In the genomic region with DNA sequence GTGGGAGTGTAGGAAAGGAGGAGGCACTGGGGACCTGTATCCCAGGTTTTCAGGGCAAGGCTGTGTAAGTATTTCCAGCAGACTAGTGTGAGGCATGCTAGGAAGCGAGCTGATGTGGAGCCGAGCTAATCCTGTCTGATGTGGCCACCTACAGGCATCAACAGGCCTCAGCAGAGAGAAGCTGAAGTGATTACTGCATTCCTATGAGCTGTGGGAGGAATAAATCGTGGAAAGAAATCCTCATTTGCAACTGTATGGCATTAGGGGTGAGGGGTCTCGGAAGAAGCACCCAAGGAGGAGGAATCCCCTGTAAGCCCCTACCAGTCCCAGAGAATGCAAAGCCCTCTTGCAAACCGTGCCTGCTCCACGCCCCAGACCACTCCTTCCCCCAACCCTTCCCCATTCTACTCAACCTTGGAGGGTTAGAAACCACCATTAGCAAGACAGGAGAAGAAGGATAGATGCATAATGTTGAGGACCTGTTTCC, we compare ENCODE assay signal across 9 cellular contexts. TPM values are rescaled to one million over a fixed set of nuclear protein-coding genes. Genes with fewer than 3 reads are reported as not detected.
DNase-seq lines count a peak whose midpoint lies in the region; ATAC-seq and TF ChIP-seq lines count a peak whose summit lies in the region.
"Had no signal": no experiment of that assay in that cellular context is flagged by ENCODE, and none has a peak within 500 bp of the region (broad histone marks: within the 10 kb centered on the region; RNA-seq: fewer than 3 reads in every experiment).

No MANE protein-coding gene starts in this region.

- ATAC-seq in psoas muscle, result peak; percentile 57 to 82 (median 74)
- ATAC-seq in stimulated activated effector memory CD8-positive, alpha-beta T cell treated with anti-CD3 and anti-CD28 coated beads, Interleukin-12 subunit alpha, Interleukin-12 subunit beta, amount 100 ng/mL, for 72 hours, result no peak

- H3K27me3 ChIP-seq in H7 (ENCODE audit: control insufficient read depth, insufficient read depth, low read length) (no peaks in the 10 kb centered on the region), psoas muscle (ENCODE audit: insufficient read depth in 3 of 3, low read length in 2 of 3) (no peaks in the 10 kb centered on the region)

- H3K4me3 ChIP-seq in AG09309 (ENCODE audit: control insufficient read depth, low read depth, low read length) (no peak overlapping the region), H7 (ENCODE audit: insufficient read depth, low read depth, low read length) (no peak overlapping the region), psoas muscle (no peak overlapping the region)

- TF ChIP-seq CTCF in AG09309 (IDR thresholded peaks at IDR 0.05; ENCODE audit: control insufficient read depth, insufficient read depth, low read depth, low read length, missing control alignments) (peak; percentile 82), psoas muscle (IDR thresholded peaks at IDR 0.05) (peak; percentile 31)

- H3K4me1 Mint-ChIP-seq in stimulated activated effector memory CD8-positive, alpha-beta T cell treated with anti-CD3 and anti-CD28 coated beads, Interleukin-12 subunit alpha, Interleukin-12 subunit beta, amount 100 ng/mL, for 72 hours, result no peaks in the 10 kb centered on the region
- H3K4me1 Mint-ChIP-seq: memory B cell had no signal

- in situ Hi-C loops in SK-MEL-5 (cut with HindIII; ENCODE audit: low pct_unique_long_range_greater_than_20kb, low sequenced_read_pairs), result no loop called here

- no peak for DNase-seq in AG09309 (ENCODE audit: low read depth)
- peak; percentile 78 for DNase-seq in H7
- peak; percentile 78 for DNase-seq in SK-MEL-5 (ENCODE audit: low read depth, low spot score)
- DNase-seq in globus pallidus (ENCODE audit: low spot score), result peak; percentile 87
- DNase-seq in psoas muscle, result no peak
- DNase-seq in stimulated activated effector memory CD8-positive, alpha-beta T cell treated with anti-CD3 and anti-CD28 coated beads, Interleukin-12 subunit alpha, Interleukin-12 subunit beta, amount 100 ng/mL, for 72 hours (ENCODE audit: low spot score in 2 of 2), result no peak
- no peak for DNase-seq in NCI-H774 (lab: John Stamatoyannopoulos, UW)
- no peak for DNase-seq in mesenteric fat pad (ENCODE audit: low spot score)

- intact Hi-C loops in psoas muscle (cut with DNase I), result no loop called here

- H3K36me3 ChIP-seq in H7 (replicated peaks; ENCODE audit: control insufficient read depth, insufficient read depth, low read length) (no peaks in the 10 kb centered on the region), psoas muscle (ENCODE audit: insufficient read depth in 1 of 2, low read depth in 1 of 2) (no peaks in the 10 kb centered on the region)

- no peak overlapping the region for H3K4me3 Mint-ChIP-seq in stimulated activated effector memory CD8-positive, alpha-beta T cell treated with anti-CD3 and anti-CD28 coated beads, Interleukin-12 subunit alpha, Interleukin-12 subunit beta, amount 100 ng/mL, for 72 hours
- H3K4me3 Mint-ChIP-seq: memory B cell had no signal

- H3K27ac ChIP-seq in psoas muscle, result no peak overlapping the region

- no peaks in the 10 kb centered on the region for H3K4me1 ChIP-seq in psoas muscle

- no peak overlapping the region for H3K27ac Mint-ChIP-seq in stimulated activated effector memory CD8-positive, alpha-beta T cell treated with anti-CD3 and anti-CD28 coated beads, Interleukin-12 subunit alpha, Interleukin-12 subunit beta, amount 100 ng/mL, for 72 hours
- H3K27ac Mint-ChIP-seq: memory B cell had no signal

- WGBS in psoas muscle, 3 donors, result 52 to 69% (median 53%) methylated on average over 6 of the region's 6 CpGs

- no peaks in the 10 kb centered on the region for H3K36me3 Mint-ChIP-seq in stimulated activated effector memory CD8-positive, alpha-beta T cell treated with anti-CD3 and anti-CD28 coated beads, Interleukin-12 subunit alpha, Interleukin-12 subunit beta, amount 100 ng/mL, for 72 hours
- H3K36me3 Mint-ChIP-seq: memory B cell had no signal

- no peaks in the 10 kb centered on the region for H3K9me3 ChIP-seq in psoas muscle

- no peaks in the 10 kb centered on the region for H3K9me3 Mint-ChIP-seq in stimulated activated effector memory CD8-positive, alpha-beta T cell treated with anti-CD3 and anti-CD28 coated beads, Interleukin-12 subunit alpha, Interleukin-12 subunit beta, amount 100 ng/mL, for 72 hours
- H3K9me3 Mint-ChIP-seq: memory B cell had no signal

RNA-seq across cellular contexts. Expression of a gene that starts 41.6 kb away (rescaled TPM):
- not detected in 2 replicates for total RNA-seq in H7 (2014; rRNA removed; shearing (Covaris generic))
- not detected in 2 replicates for total RNA-seq in SK-MEL-5 (2014; rRNA removed; shearing (Covaris generic))
- polyA plus RNA-seq in SK-MEL-5 (2015; cell fraction: cytosol; rRNA removed), result not detected in 2 replicates
- not detected in 2 replicates for polyA plus RNA-seq in SK-MEL-5 (2015; cell fraction: nucleus; rRNA removed)
- total RNA-seq in psoas muscle (not detected), mesenteric fat pad (not detected)
- polyA plus RNA-seq in psoas muscle, result not detected

RNA-seq across cellular contexts. Expression of a gene that starts 43.8 kb away (rescaled TPM):
- total RNA-seq in H7 (2014; rRNA removed; shearing (Covaris generic)), result 0.10 TPM in 1 of 2 replicates, not detected in the other
- total RNA-seq in SK-MEL-5 (2014; rRNA removed; shearing (Covaris generic)), result not detected in 2 replicates
- polyA plus RNA-seq in SK-MEL-5 (2015; cell fraction: cytosol; rRNA removed), result 0.11 TPM in 1 of 2 replicates, not detected in the other
- polyA plus RNA-seq in SK-MEL-5 (2015; cell fraction: nucleus; rRNA removed), result 0.09 and 1.6 TPM in 2 replicates
- total RNA-seq in psoas muscle, result under 1 TPM; 0.06 to 0.47 (median 0.07) TPM
- polyA plus RNA-seq in psoas muscle, result under 1 TPM in 2 of 3 donors, not detected in 1; 0.03 to 0.17 TPM
- 0.45 TPM for total RNA-seq in mesenteric fat pad

RNA-seq across cellular contexts. Expression of a gene that starts 49.5 kb away (rescaled TPM):
- not detected in 2 replicates for total RNA-seq in H7 (2014; rRNA removed; shearing (Covaris generic))
- not detected in 2 replicates for total RNA-seq in SK-MEL-5 (2014; rRNA removed; shearing (Covaris generic))
- polyA plus RNA-seq in SK-MEL-5 (2015; cell fraction: cytosol; rRNA removed), result not detected in 2 replicates
- polyA plus RNA-seq in SK-MEL-5 (2015; cell fraction: nucleus; rRNA removed), result not detected in 2 replicates
- total RNA-seq in psoas muscle (not detected), mesenteric fat pad (not detected)
- not detected for polyA plus RNA-seq in psoas muscle

Comparison
In these comparisons a context has a peak if more than half of its experiments do, and no peak if none do; other contexts are left out.
1. DNase-seq: peak in H7 (single experiment), SK-MEL-5 (single experiment) and globus pallidus (single experiment); none in AG09309 (single experiment), psoas muscle (0 of 2), stimulated activated effector memory CD8-positive, alpha-beta T cell treated with anti-CD3 and anti-CD28 coated beads, Interleukin-12 subunit alpha, Interleukin-12 subunit beta, amount 100 ng/mL, for 72 hours (0 of 2), NCI-H774 (single experiment) and mesenteric fat pad (single experiment).